1 cellular context compared by ENCODE assay signal in genomic region chr7:2904202-2904601, GRCh38.
TF ChIP-seq lines count a peak whose summit lies in the region.

No MANE protein-coding gene starts in this region.

TF ChIP-seq in K562, 482 proteins besides CTCF, POLR2A, EP300 and RAD21 (continued from another document):
- no peak for TF ChIP-seq PBX2 (CRISPR knock-in tag; IDR thresholded peaks at IDR 0.05; ENCODE audit: low read depth)
- TF ChIP-seq PBX2 (tag; conservative IDR thresholded peaks at IDR 0.05; ENCODE audit: low read depth), result peak; percentile 78
- TF ChIP-seq ZKSCAN1 (IDR thresholded peaks at IDR 0.05; ENCODE audit: low read depth, low read length), result no peak
- TF ChIP-seq ZNF449 (CRISPR knock-in tag; IDR thresholded peaks at IDR 0.05), result no peak
- 0 out of 2 replicates have a peak, but pooled peaks have one; percentile 20 for TF ChIP-seq L3MBTL2 (IDR thresholded peaks at IDR 0.05)
- peak; percentile 91 for TF ChIP-seq MEIS2 (IDR thresholded peaks at IDR 0.05; ENCODE audit: partially characterized antibody)
